In genomic region chr17:30158896-30159625, GRCh38 we compare ENCODE assay signal across 23 cellular contexts.
"Had no signal": no experiment of that assay in that cellular context is flagged by ENCODE, and none has a peak within 500 bp of the region (broad histone marks: within the 10 kb centered on the region; RNA-seq: fewer than 3 reads in every experiment).

No MANE protein-coding gene starts in this region.

- H3K36me3 ChIP-seq: pancreas had no signal

- H3K4me3 Mint-ChIP-seq: dendritic cell treated with granulocyte-macrophage colony-stimulating factor and Interleukin-4, amounts not matched to agents 40 ng/mL and 50 ng/mL, for 4 days; natural killer cell treated with Interleukin-12 subunit alpha and Interleukin-12 subunit beta and Interleukin-15 and Interleukin-18, amount 100 ng/mL, for 72 hours; neural progenitor cell had no signal

- H3K27me3 Mint-ChIP-seq: dendritic cell treated with granulocyte-macrophage colony-stimulating factor and Interleukin-4, amounts not matched to agents 40 ng/mL and 50 ng/mL, for 4 days; natural killer cell treated with Interleukin-12 subunit alpha and Interleukin-12 subunit beta and Interleukin-15 and Interleukin-18, amount 100 ng/mL, for 72 hours; progenitor cell of endocrine pancreas had no signal

- H3K4me3 ChIP-seq: left ventricle myocardium inferior, lower lobe of right lung, neural progenitor cell, pancreas, stomach, thoracic aorta, transverse colon had no signal

- H3K9me3 Mint-ChIP-seq: natural killer cell treated with Interleukin-12 subunit alpha and Interleukin-12 subunit beta and Interleukin-15 and Interleukin-18, amount 100 ng/mL, for 72 hours had no signal

- H2AFZ ChIP-seq: neural progenitor cell had no signal

- H3K9me3 ChIP-seq: lower lobe of right lung, pancreas, thoracic aorta, transverse colon had no signal

- FAIRE-seq: endothelial cell of umbilical vein, kidney, pancreas, small intestine had no signal

- H3K4me1 ChIP-seq: foreskin keratinocyte, lower lobe of right lung, neural progenitor cell, pancreas had no signal

- H3K27me3 ChIP-seq: foreskin keratinocyte, neural progenitor cell, pancreas, stomach, transverse colon had no signal

- H3K27ac Mint-ChIP-seq: dendritic cell treated with granulocyte-macrophage colony-stimulating factor and Interleukin-4, amounts not matched to agents 40 ng/mL and 50 ng/mL, for 4 days; natural killer cell treated with Interleukin-12 subunit alpha and Interleukin-12 subunit beta and Interleukin-15 and Interleukin-18, amount 100 ng/mL, for 72 hours; neural progenitor cell; progenitor cell of endocrine pancreas had no signal

- ATAC-seq: foreskin keratinocyte; left cardiac atrium; lower lobe of right lung; natural killer cell treated with Interleukin-12 subunit alpha and Interleukin-12 subunit beta and Interleukin-15 and Interleukin-18, amount 100 ng/mL, for 72 hours; pancreas; right cardiac atrium had no signal

- H3K4me2 ChIP-seq: neural progenitor cell had no signal

- DNase-seq: erythroblast; foreskin keratinocyte; kidney; left cardiac atrium; left ventricle myocardium inferior; lower lobe of right lung; mesenchymal stem cell; midbrain; occipital lobe; pancreas; right cardiac atrium; small intestine; stimulated activated CD4-positive, alpha-beta T cell treated with anti-CD3 and anti-CD28 coated beads, Interleukin-12 subunit alpha, Interleukin-12 subunit beta, amount 100 ng/mL, for 4 hours; stimulated activated naive CD4-positive, alpha-beta T cell; stomach; substantia nigra; transverse colon had no signal

- H3K4me1 Mint-ChIP-seq: neural progenitor cell had no signal

- H3K27ac ChIP-seq: foreskin keratinocyte, left ventricle myocardium inferior, lower lobe of right lung, neural progenitor cell, pancreas, stomach, thoracic aorta, transverse colon had no signal
